Comparison of ENCODE assay signal across 3 cellular contexts in genomic region chr7:137755438-137755837, GRCh38.
A peak's percentile ranks its signal among the peaks of the same experiment; 100 is the strongest.
TF ChIP-seq lines count a peak whose summit lies in the region.

No MANE protein-coding gene starts in this region.

TF ChIP-seq in SK-N-SH, 30 proteins besides CTCF, POLR2A, EP300 and RAD21:
- TF ChIP-seq, protein P1, sequence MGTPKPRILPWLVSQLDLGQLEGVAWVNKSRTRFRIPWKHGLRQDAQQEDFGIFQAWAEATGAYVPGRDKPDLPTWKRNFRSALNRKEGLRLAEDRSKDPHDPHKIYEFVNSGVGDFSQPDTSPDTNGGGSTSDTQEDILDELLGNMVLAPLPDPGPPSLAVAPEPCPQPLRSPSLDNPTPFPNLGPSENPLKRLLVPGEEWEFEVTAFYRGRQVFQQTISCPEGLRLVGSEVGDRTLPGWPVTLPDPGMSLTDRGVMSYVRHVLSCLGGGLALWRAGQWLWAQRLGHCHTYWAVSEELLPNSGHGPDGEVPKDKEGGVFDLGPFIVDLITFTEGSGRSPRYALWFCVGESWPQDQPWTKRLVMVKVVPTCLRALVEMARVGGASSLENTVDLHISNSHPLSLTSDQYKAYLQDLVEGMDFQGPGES (IDR thresholded peaks at IDR 0.05; ENCODE audit: low read depth, low read length): no peak
- TF ChIP-seq PBX3 (IDR thresholded peaks at IDR 0.05) (no peak), NRF1 (IDR thresholded peaks at IDR 0.05; ENCODE audit: low read depth, low read length) (no peak), POLR2AphosphoS5 (IDR thresholded peaks at IDR 0.05; ENCODE audit: low read depth, low read length) (no peak)
- TF ChIP-seq, protein P2, sequence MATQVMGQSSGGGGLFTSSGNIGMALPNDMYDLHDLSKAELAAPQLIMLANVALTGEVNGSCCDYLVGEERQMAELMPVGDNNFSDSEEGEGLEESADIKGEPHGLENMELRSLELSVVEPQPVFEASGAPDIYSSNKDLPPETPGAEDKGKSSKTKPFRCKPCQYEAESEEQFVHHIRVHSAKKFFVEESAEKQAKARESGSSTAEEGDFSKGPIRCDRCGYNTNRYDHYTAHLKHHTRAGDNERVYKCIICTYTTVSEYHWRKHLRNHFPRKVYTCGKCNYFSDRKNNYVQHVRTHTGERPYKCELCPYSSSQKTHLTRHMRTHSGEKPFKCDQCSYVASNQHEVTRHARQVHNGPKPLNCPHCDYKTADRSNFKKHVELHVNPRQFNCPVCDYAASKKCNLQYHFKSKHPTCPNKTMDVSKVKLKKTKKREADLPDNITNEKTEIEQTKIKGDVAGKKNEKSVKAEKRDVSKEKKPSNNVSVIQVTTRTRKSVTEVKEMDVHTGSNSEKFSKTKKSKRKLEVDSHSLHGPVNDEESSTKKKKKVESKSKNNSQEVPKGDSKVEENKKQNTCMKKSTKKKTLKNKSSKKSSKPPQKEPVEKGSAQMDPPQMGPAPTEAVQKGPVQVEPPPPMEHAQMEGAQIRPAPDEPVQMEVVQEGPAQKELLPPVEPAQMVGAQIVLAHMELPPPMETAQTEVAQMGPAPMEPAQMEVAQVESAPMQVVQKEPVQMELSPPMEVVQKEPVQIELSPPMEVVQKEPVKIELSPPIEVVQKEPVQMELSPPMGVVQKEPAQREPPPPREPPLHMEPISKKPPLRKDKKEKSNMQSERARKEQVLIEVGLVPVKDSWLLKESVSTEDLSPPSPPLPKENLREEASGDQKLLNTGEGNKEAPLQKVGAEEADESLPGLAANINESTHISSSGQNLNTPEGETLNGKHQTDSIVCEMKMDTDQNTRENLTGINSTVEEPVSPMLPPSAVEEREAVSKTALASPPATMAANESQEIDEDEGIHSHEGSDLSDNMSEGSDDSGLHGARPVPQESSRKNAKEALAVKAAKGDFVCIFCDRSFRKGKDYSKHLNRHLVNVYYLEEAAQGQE (IDR thresholded peaks at IDR 0.05; ENCODE audit: low read depth, low read length): no peak

TF ChIP-seq in SK-N-SH treated with all-trans-retinoic acid at 6 μM for 48 hours, 23 proteins besides CTCF, POLR2A, EP300 and RAD21:
- TF ChIP-seq ESRRG (CRISPR knock-in tag; IDR thresholded peaks at IDR 0.05) (no peak), RARB (CRISPR knock-in tag; IDR thresholded peaks at IDR 0.05) (no peak), ZNF8 (CRISPR knock-in tag; IDR thresholded peaks at IDR 0.05) (no peak), BACH2 (CRISPR knock-in tag; IDR thresholded peaks at IDR 0.05; ENCODE audit: borderline replicate concordance) (no peak), CSDC2 (CRISPR knock-in tag; IDR thresholded peaks at IDR 0.05) (no peak), ZFP30 (CRISPR knock-in tag; IDR thresholded peaks at IDR 0.05) (no peak), CSRNP3 (CRISPR knock-in tag; IDR thresholded peaks at IDR 0.05) (no peak), SNAI2 (CRISPR knock-in tag; IDR thresholded peaks at IDR 0.05) (no peak), ARNTL (CRISPR knock-in tag; IDR thresholded peaks at IDR 0.05; ENCODE audit: borderline replicate concordance, low read depth) (no peak)
- TF ChIP-seq, protein P3, sequence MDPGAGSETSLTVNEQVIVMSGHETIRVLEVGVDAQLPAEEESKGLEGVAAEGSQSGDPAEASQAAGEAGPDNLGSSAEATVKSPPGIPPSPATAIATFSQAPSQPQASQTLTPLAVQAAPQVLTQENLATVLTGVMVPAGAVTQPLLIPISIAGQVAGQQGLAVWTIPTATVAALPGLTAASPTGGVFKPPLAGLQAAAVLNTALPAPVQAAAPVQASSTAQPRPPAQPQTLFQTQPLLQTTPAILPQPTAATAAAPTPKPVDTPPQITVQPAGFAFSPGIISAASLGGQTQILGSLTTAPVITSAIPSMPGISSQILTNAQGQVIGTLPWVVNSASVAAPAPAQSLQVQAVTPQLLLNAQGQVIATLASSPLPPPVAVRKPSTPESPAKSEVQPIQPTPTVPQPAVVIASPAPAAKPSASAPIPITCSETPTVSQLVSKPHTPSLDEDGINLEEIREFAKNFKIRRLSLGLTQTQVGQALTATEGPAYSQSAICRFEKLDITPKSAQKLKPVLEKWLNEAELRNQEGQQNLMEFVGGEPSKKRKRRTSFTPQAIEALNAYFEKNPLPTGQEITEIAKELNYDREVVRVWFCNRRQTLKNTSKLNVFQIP (CRISPR knock-in tag; IDR thresholded peaks at IDR 0.05; ENCODE audit: borderline replicate concordance, low read depth): no peak

TF ChIP-seq in GM12878, 131 proteins besides CTCF, POLR2A, EP300 and RAD21:
- TF ChIP-seq USF2 (IDR thresholded peaks at IDR 0.05; ENCODE audit: borderline replicate concordance, low read depth, low read length) (no peak), MEF2B (IDR thresholded peaks at IDR 0.05; ENCODE audit: partially characterized antibody, poor library complexity, severe bottlenecking) (peak; percentile 25)
